Comparison of ENCODE assay signal across 12 cellular contexts in genomic region chr11:19739872-19740271, GRCh38. TPM values are rescaled to one million over a fixed set of nuclear protein-coding genes. Genes with fewer than 3 reads are reported as not detected.
A peak's percentile ranks its signal among the peaks of the same experiment; 100 is the strongest.
DNase-seq lines count a peak whose midpoint lies in the region; ATAC-seq and TF ChIP-seq lines count a peak whose summit lies in the region.
"Had no signal": no experiment of that assay in that cellular context is flagged by ENCODE, and none has a peak within 500 bp of the region (broad histone marks: within the 10 kb centered on the region; RNA-seq: fewer than 3 reads in every experiment).

No MANE protein-coding gene starts in this region.

- POLR2A ChIA-PET in T-cell (lab: Charles Lee): no interaction called here

- DNase-seq in NCI-H2227 (lab: John Stamatoyannopoulos, UW; ENCODE audit: unreplicated experiment): peak; percentile 36
- no peak for DNase-seq in NCI-H2227 treated with DMSO at 0.1 percent for 48 hours (lab: John Stamatoyannopoulos, UW)
- peak in 1 of 2 donors; percentile 41 for DNase-seq in cardiac fibroblast (ENCODE audit: low read depth in 2 of 2)
- no peak for DNase-seq in left lobe of liver (ENCODE audit: low spot score)
- no peak for DNase-seq in type B pancreatic cell (ENCODE audit: extremely low spot score, unreplicated experiment)
- no peak for DNase-seq in T-cell
- no peak for DNase-seq in activated CD4-positive, CD25-positive, alpha-beta regulatory T cell treated with anti-CD3 and anti-CD28 coated beads, Interleukin-2, amount 50 U/mL, for 72 hours
- DNase-seq: activated effector memory CD4-positive, alpha-beta T cell treated with anti-CD3 and anti-CD28 coated beads, Interleukin-2, amount 50 U/mL, for 16 hours; stimulated activated CD4-positive, alpha-beta T cell treated with anti-CD3 and anti-CD28 coated beads, Interleukin-1b, Interleukin-23, amount 100 ng/mL, for 48 hours; T-helper 9 cell had no signal

- H3K27me3 Mint-ChIP-seq in type B pancreatic cell (peaks cover 3% of the 10 kb centered on the region), T-cell (peaks cover 0 to 4% of the 10 kb centered on the region in 2 donors)

- H3K4me1 Mint-ChIP-seq in type B pancreatic cell (ENCODE audit: unreplicated experiment) (peaks cover 32% of the 10 kb centered on the region), T-cell (no peaks in the 10 kb centered on the region)

- H3K9me3 Mint-ChIP-seq in type B pancreatic cell (no peaks in the 10 kb centered on the region), T-cell (no peaks in the 10 kb centered on the region)

- H3K4me3 ChIP-seq in cardiac fibroblast (replicated peaks in 1 of 2; ENCODE audit: low read depth in 2 of 2, low read length in 2 of 2): no peak overlapping the region
- H3K4me3 ChIP-seq: GM12878 had no signal

- no peaks in the 10 kb centered on the region for H3K36me3 Mint-ChIP-seq in type B pancreatic cell
- H3K36me3 Mint-ChIP-seq in T-cell: no peaks in the 10 kb centered on the region

- no peak overlapping the region for H3K27ac Mint-ChIP-seq in type B pancreatic cell
- peak overlapping the region in 1 of 2 donors; percentile 23 for H3K27ac Mint-ChIP-seq in T-cell

- peak; percentile 39 for TF ChIP-seq CTCF in cardiac fibroblast (IDR thresholded peaks at IDR 0.05; ENCODE audit: low read depth, low read length)
- TF ChIP-seq CTCF in type B pancreatic cell (conservative IDR thresholded peaks at IDR 0.05): peak; percentile 62

- CTCF ChIA-PET in T-cell (lab: Charles Lee): interaction anchor here (0.7 to 2.2 kb wide), 2 partner anchors 176 to 180 kb away, joined by 3 to 7 read pairs; no protein-coding TSS in a partner anchor

- H3K4me3 Mint-ChIP-seq in type B pancreatic cell (no peak overlapping the region), T-cell (no peak overlapping the region)

- ATAC-seq in left lobe of liver (peak; percentile 37), HG03521 (IDR thresholded peaks at IDR 0.05; ENCODE audit: unreplicated experiment) (no peak), T-cell (replicated peaks in 1 of 4) (no peak)
- ATAC-seq: GM12878 had no signal

RNA-seq across cellular contexts. Expression of gene NAV2, which starts 27.2 kb away (rescaled TPM):
- total RNA-seq in left lobe of liver: 32.0 TPM
- 34.3 and 54.2 TPM in 2 replicates for total RNA-seq in type B pancreatic cell (ENCODE audit: low replicate concordance)
- total RNA-seq in T-cell: 1 to 10 TPM in 4 of 5 donors, under 1 TPM in 1; 0.55 to 3.0 (median 1.8) TPM
